ENCODE assay signal across 14 cellular contexts in the genomic region with DNA sequence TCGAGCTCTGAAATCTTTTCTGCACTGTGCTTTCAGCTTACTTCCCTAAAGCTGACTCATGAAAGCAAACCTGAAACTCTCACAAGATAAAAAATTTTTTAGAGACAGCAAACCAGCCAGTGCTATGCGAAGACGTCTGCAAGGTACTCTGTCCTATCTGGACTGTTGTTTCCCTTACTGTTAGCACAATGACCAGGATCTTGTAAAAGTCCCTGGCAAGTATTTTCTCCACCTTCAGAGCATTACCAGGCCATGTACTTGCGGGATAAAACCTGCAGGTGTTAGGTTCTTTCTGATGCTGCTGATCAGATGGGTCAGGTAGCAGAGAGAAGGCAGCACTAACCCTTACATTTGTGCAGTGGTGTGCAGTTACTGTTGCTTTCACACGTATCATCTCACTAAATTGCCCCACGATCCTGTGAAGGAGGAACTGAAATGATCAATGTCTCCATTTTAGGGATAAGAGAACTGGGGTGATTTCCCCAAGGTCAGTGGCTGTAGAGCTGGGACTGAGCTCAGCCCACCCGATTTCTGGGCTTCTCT. TPM values are rescaled to one million over a fixed set of nuclear protein-coding genes. Genes with fewer than 3 reads are reported as not detected.
A peak's percentile ranks its signal among the peaks of the same experiment; 100 is the strongest.
DNase-seq lines count a peak whose midpoint lies in the region; ATAC-seq and TF ChIP-seq lines count a peak whose summit lies in the region.
"Had no signal": no experiment of that assay in that cellular context is flagged by ENCODE, and none has a peak within 500 bp of the region (broad histone marks: within the 10 kb centered on the region; RNA-seq: fewer than 3 reads in every experiment).

No MANE protein-coding gene starts in this region.

- no peaks in the 10 kb centered on the region for H3K9me3 ChIP-seq in hepatocyte (ENCODE audit: low read depth)
- H3K9me3 ChIP-seq: ascending aorta had no signal

- TF ChIP-seq CTCF in hepatocyte (IDR thresholded peaks at IDR 0.05; ENCODE audit: poor library complexity) (no peak), Calu3 (IDR thresholded peaks at IDR 0.05; ENCODE audit: unreplicated experiment) (no peak)

- CTCF ChIA-PET in Calu3 (lab: Charles Lee): interaction anchor here (0.8 to 1.1 kb wide), 2 partner anchors 20 to 58 kb away, joined by 3 read pairs; no protein-coding TSS in a partner anchor

- H3K36me3 Mint-ChIP-seq in Calu3 (ENCODE audit: insufficient read depth, unreplicated experiment): no peaks in the 10 kb centered on the region
- H3K36me3 Mint-ChIP-seq: activated CD4-positive, alpha-beta memory T cell treated with anti-CD3 and anti-CD28 coated beads for 36 hours had no signal

- ATAC-seq in GM18873 (IDR thresholded peaks at IDR 0.05; ENCODE audit: low FRiP score, unreplicated experiment) (peak; percentile 53), GM21717 (IDR thresholded peaks at IDR 0.05; ENCODE audit: unreplicated experiment) (peak; percentile 78), HG03354 (IDR thresholded peaks at IDR 0.05; ENCODE audit: poor library complexity, severe bottlenecking, unreplicated experiment) (peak; percentile 69)
- ATAC-seq: HCT116 had no signal

- H3K36me3 ChIP-seq in hepatocyte (replicated peaks; ENCODE audit: insufficient read depth, low read depth): no peaks in the 10 kb centered on the region

- peaks cover 33% of the 10 kb centered on the region for H3K4me1 Mint-ChIP-seq in Calu3 (ENCODE audit: low read depth, unreplicated experiment)

- H3K27me3 ChIP-seq in hepatocyte: no peaks in the 10 kb centered on the region
- H3K27me3 ChIP-seq: ascending aorta had no signal

- H3K79me2 ChIP-seq in hepatocyte: no peaks in the 10 kb centered on the region

- H3K4me2 ChIP-seq in hepatocyte: no peak overlapping the region

- no peak overlapping the region for H2AFZ ChIP-seq in hepatocyte

- no peak overlapping the region for H3K4me3 Mint-ChIP-seq in Calu3 (ENCODE audit: low read depth, unreplicated experiment)
- H3K4me3 Mint-ChIP-seq: activated CD4-positive, alpha-beta memory T cell treated with anti-CD3 and anti-CD28 coated beads for 36 hours had no signal

- no peak for DNase-seq in hepatocyte (ENCODE audit: low spot score)
- DNase-seq in A172 (ENCODE audit: low spot score): no peak
- DNase-seq in Calu3: no peak
- no peak for DNase-seq in DMS79 (lab: John Stamatoyannopoulos, UW)
- DNase-seq in T-helper 2 cell: no peak
- DNase-seq: activated CD4-positive, alpha-beta memory T cell treated with anti-CD3 and anti-CD28 coated beads for 36 hours; NCI-H1694 treated with DMSO at 0.1 percent for 48 hours; SHP77 treated with DMSO at 0.1 percent for 48 hours had no signal

- intact Hi-C loops in Calu3 (cut with micrococcal nuclease; ENCODE audit: unreplicated experiment): no loop called here

- H4K20me1 ChIP-seq in hepatocyte (ENCODE audit: insufficient read depth, poor library complexity, severe bottlenecking): no peaks in the 10 kb centered on the region

- no peaks in the 10 kb centered on the region for H3K9me2 ChIP-seq in hepatocyte (replicated peaks; ENCODE audit: insufficient read depth)

- H3K4me1 ChIP-seq in hepatocyte (ENCODE audit: insufficient read depth): peaks cover 57% of the 10 kb centered on the region

- peak overlapping the region; percentile 80 for H3K27ac ChIP-seq in hepatocyte
- H3K27ac ChIP-seq: ascending aorta had no signal

- no TSS peak for BruUV-seq in Calu3 (replicated peaks; lab: Mats Ljungman, UMichigan)

- H3K9me3 Mint-ChIP-seq in Calu3 (ENCODE audit: low read depth, unreplicated experiment): no peaks in the 10 kb centered on the region
- H3K9me3 Mint-ChIP-seq: activated CD4-positive, alpha-beta memory T cell treated with anti-CD3 and anti-CD28 coated beads for 36 hours had no signal

- no peak overlapping the region for H3K27ac Mint-ChIP-seq in Calu3 (ENCODE audit: unreplicated experiment)
- H3K27ac Mint-ChIP-seq: activated CD4-positive, alpha-beta memory T cell treated with anti-CD3 and anti-CD28 coated beads for 36 hours; progenitor cell of endocrine pancreas had no signal

- WGBS in hepatocyte (ENCODE audit: low lambda C conversion rate, missing lambda C conversion rate): 69% methylated on average over 7 of the region's 7 CpGs

- no peaks in the 10 kb centered on the region for H3K27me3 Mint-ChIP-seq in Calu3 (ENCODE audit: unreplicated experiment)
- H3K27me3 Mint-ChIP-seq: progenitor cell of endocrine pancreas had no signal

- H3K4me3 ChIP-seq in hepatocyte: no peak overlapping the region
- H3K4me3 ChIP-seq: ascending aorta had no signal

RNA-seq across cellular contexts. Expression of gene PLXNA2, which starts 56.6 kb away (rescaled TPM):
- total RNA-seq in hepatocyte (8.3 and 9.8 TPM in 2 replicates), Calu3 (2022) (16.2 and 21.9 TPM in 2 replicates)
- polyA plus RNA-seq in hepatocyte: 13.1 and 16.4 TPM in 2 replicates
- 6.8 and 15.8 TPM in 2 replicates for total RNA-seq in A172 (2014; rRNA removed; shearing (Covaris generic))
